Comparison of ENCODE assay signal across 12 cellular contexts in genomic region chr3:8665407-8665896, GRCh38. TPM values are rescaled to one million over a fixed set of nuclear protein-coding genes. Genes with fewer than 3 reads are reported as not detected.
A peak's percentile ranks its signal among the peaks of the same experiment; 100 is the strongest.
DNase-seq lines count a peak whose midpoint lies in the region; ATAC-seq and TF ChIP-seq lines count a peak whose summit lies in the region.
"Had no signal": no experiment of that assay in that cellular context is flagged by ENCODE, and none has a peak within 500 bp of the region (broad histone marks: within the 10 kb centered on the region; RNA-seq: fewer than 3 reads in every experiment).

No MANE protein-coding gene starts in this region.

- H3K36me3 ChIP-seq in OCI-LY1 (ENCODE audit: insufficient read depth, low read length) (peaks cover 7% of the 10 kb centered on the region; the same call in 1 of the 2 replicates), left lung (no peaks in the 10 kb centered on the region), smooth muscle cell (ENCODE audit: low read depth) (no peaks in the 10 kb centered on the region)
- H3K36me3 ChIP-seq: neural progenitor cell had no signal

- H3K4me3 ChIP-seq in OCI-LY1 (ENCODE audit: low read depth, low read length, poor library complexity, severe bottlenecking) (no peak overlapping the region), left lung (no peak overlapping the region), smooth muscle cell (no peak overlapping the region)
- H3K4me3 ChIP-seq: neural progenitor cell had no signal

- 79% methylated on average over 4 of the region's 4 CpGs for WGBS in smooth muscle cell (ENCODE audit: low lambda C conversion rate)

- POLR2A ChIA-PET in WTC11 (lab: Charles Lee), result no interaction called here

- intact Hi-C loops in left lung (cut with DNase I), result no loop called here

- no peak overlapping the region for H3K4me3 Mint-ChIP-seq in WTC11
- H3K4me3 Mint-ChIP-seq: CD4-positive, alpha-beta T cell; neural progenitor cell; T-cell had no signal

- TF ChIP-seq CTCF in OCI-LY1 (IDR thresholded peaks at IDR 0.05; ENCODE audit: low read length), result no peak
- TF ChIP-seq CTCF in left lung (IDR thresholded peaks at IDR 0.05), result no peak
- no peak for TF ChIP-seq CTCF in WTC11 (IDR thresholded peaks at IDR 0.05)
- no peak for TF ChIP-seq CTCF in smooth muscle cell (IDR thresholded peaks at IDR 0.05; ENCODE audit: borderline replicate concordance, insufficient read depth, poor library complexity, severe bottlenecking)

- H3K4me1 ChIP-seq in OCI-LY1 (ENCODE audit: insufficient read depth, low read length, severe bottlenecking) (peaks cover 37% of the 10 kb centered on the region), left lung (no peaks in the 10 kb centered on the region), smooth muscle cell (ENCODE audit: low read depth) (no peaks in the 10 kb centered on the region)
- H3K4me1 ChIP-seq: neural progenitor cell had no signal

- peaks cover 45% of the 10 kb centered on the region for H3K27me3 Mint-ChIP-seq in WTC11 (ENCODE audit: low read depth)

- H3K9ac ChIP-seq in OCI-LY1 (ENCODE audit: low read length), result peak overlapping the region; percentile 23; the same call in 1 of the 2 replicates
- H3K9ac ChIP-seq in smooth muscle cell (ENCODE audit: low read depth), result no peak overlapping the region
- H3K9ac ChIP-seq: neural progenitor cell had no signal

- peak overlapping the region; percentile 25 for H3K27ac ChIP-seq in OCI-LY1 (ENCODE audit: low read depth, low read length, poor library complexity, severe bottlenecking)
- no peak overlapping the region for H3K27ac ChIP-seq in left lung
- no peak overlapping the region for H3K27ac ChIP-seq in smooth muscle cell (ENCODE audit: low read depth)
- H3K27ac ChIP-seq: epithelial cell of prostate, neural progenitor cell had no signal

- H3K9me3 ChIP-seq in OCI-LY1 (ENCODE audit: low read length) (peaks cover 5% of the 10 kb centered on the region; the same call in 1 of the 2 replicates), left lung (no peaks in the 10 kb centered on the region), smooth muscle cell (replicated peaks; ENCODE audit: low read depth) (no peaks in the 10 kb centered on the region)

- H3K9me2 ChIP-seq in OCI-LY1 (ENCODE audit: low read depth, low read length), result no peaks in the 10 kb centered on the region

- H3F3A ChIP-seq in OCI-LY1 (ENCODE audit: insufficient read depth, low read length) (no peaks in the 10 kb centered on the region), smooth muscle cell (ENCODE audit: low read depth) (no peaks in the 10 kb centered on the region)

- CTCF ChIA-PET in WTC11 (lab: Charles Lee), result no interaction called here

- ATAC-seq in GM18498 (IDR thresholded peaks at IDR 0.05; ENCODE audit: unreplicated experiment) (peak; percentile 74), GM21367 (IDR thresholded peaks at IDR 0.05; ENCODE audit: unreplicated experiment) (peak; percentile 64), HG03108 (IDR thresholded peaks at IDR 0.05; ENCODE audit: unreplicated experiment) (peak; percentile 44), GM21528 (IDR thresholded peaks at IDR 0.05; ENCODE audit: low FRiP score, unreplicated experiment) (no peak), left lung (no peak), WTC11 (no peak)
- ATAC-seq: T-cell had no signal

- H3K9me3 Mint-ChIP-seq in WTC11, result no peaks in the 10 kb centered on the region
- H3K9me3 Mint-ChIP-seq: CD4-positive, alpha-beta T cell; neural progenitor cell had no signal

- H3K4me1 Mint-ChIP-seq in WTC11, result peaks cover 9% of the 10 kb centered on the region
- H3K4me1 Mint-ChIP-seq: T-cell had no signal

- H2AFZ ChIP-seq in OCI-LY1 (ENCODE audit: low read length) (no peak overlapping the region), smooth muscle cell (ENCODE audit: low read depth) (no peak overlapping the region)
- H2AFZ ChIP-seq: neural progenitor cell had no signal

- no peaks in the 10 kb centered on the region for H3K79me2 ChIP-seq in OCI-LY1 (ENCODE audit: insufficient read depth, low read length)
- no peaks in the 10 kb centered on the region for H3K79me2 ChIP-seq in smooth muscle cell (ENCODE audit: low read depth)

- DNase-seq in left lung, result no peak
- no peak for DNase-seq in WTC11 (ENCODE audit: low spot score)
- no peak for DNase-seq in smooth muscle cell (lab: John Stamatoyannopoulos, UW; ENCODE audit: unreplicated experiment)
- DNase-seq: CD4-positive, alpha-beta T cell; T-cell had no signal

- H3K27me3 ChIP-seq in OCI-LY1 (ENCODE audit: insufficient read depth, low read length) (no peaks in the 10 kb centered on the region), left lung (no peaks in the 10 kb centered on the region), smooth muscle cell (ENCODE audit: low read depth) (peaks cover 3% of the 10 kb centered on the region)

- H3K27ac Mint-ChIP-seq in WTC11, result no peak overlapping the region
- H3K27ac Mint-ChIP-seq: CD4-positive, alpha-beta T cell; neural progenitor cell; T-cell had no signal

- H4K20me1 ChIP-seq in OCI-LY1 (ENCODE audit: insufficient read depth, low read length) (no peaks in the 10 kb centered on the region), smooth muscle cell (ENCODE audit: low read depth) (no peaks in the 10 kb centered on the region)

- H3K4me2 ChIP-seq in OCI-LY1 (ENCODE audit: low read length), result peak overlapping the region; percentile 29
- no peak overlapping the region for H3K4me2 ChIP-seq in smooth muscle cell
- H3K4me2 ChIP-seq: neural progenitor cell had no signal

- H3K36me3 Mint-ChIP-seq in WTC11, result no peaks in the 10 kb centered on the region
- H3K36me3 Mint-ChIP-seq: neural progenitor cell, T-cell had no signal

TF ChIP-seq in WTC11, 78 proteins besides CTCF, POLR2A, EP300 and RAD21 (continues in another document):
- TF ChIP-seq SMAD3 (CRISPR knock-in tag; IDR thresholded peaks at IDR 0.05; ENCODE audit: borderline replicate concordance), result no peak
- no peak for TF ChIP-seq TP53 (CRISPR knock-in tag; IDR thresholded peaks at IDR 0.05)
- TF ChIP-seq ZNF512 (CRISPR knock-in tag; IDR thresholded peaks at IDR 0.05; ENCODE audit: borderline replicate concordance), result no peak
- TF ChIP-seq NFYB (CRISPR knock-in tag; conservative IDR thresholded peaks at IDR 0.05; ENCODE audit: low read depth), result no peak
- TF ChIP-seq PRDM15 (CRISPR knock-in tag; IDR thresholded peaks at IDR 0.05), result no peak
- no peak for TF ChIP-seq TEAD4 (CRISPR knock-in tag; IDR thresholded peaks at IDR 0.05)
- TF ChIP-seq ATF1 (CRISPR knock-in tag; IDR thresholded peaks at IDR 0.05), result no peak
- no peak for TF ChIP-seq ZNF396 (CRISPR knock-in tag; IDR thresholded peaks at IDR 0.05; ENCODE audit: borderline replicate concordance)
- no peak for TF ChIP-seq CREM (CRISPR knock-in tag; IDR thresholded peaks at IDR 0.05)
- TF ChIP-seq, protein P1, sequence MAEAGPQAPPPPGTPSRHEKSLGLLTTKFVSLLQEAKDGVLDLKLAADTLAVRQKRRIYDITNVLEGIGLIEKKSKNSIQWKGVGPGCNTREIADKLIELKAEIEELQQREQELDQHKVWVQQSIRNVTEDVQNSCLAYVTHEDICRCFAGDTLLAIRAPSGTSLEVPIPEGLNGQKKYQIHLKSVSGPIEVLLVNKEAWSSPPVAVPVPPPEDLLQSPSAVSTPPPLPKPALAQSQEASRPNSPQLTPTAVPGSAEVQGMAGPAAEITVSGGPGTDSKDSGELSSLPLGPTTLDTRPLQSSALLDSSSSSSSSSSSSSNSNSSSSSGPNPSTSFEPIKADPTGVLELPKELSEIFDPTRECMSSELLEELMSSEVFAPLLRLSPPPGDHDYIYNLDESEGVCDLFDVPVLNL (CRISPR knock-in tag; IDR thresholded peaks at IDR 0.05; ENCODE audit: borderline replicate concordance, low read depth), result no peak
- TF ChIP-seq ESRRA (CRISPR knock-in tag; IDR thresholded peaks at IDR 0.05; ENCODE audit: borderline replicate concordance), result no peak
- no peak for TF ChIP-seq FOXK1 (CRISPR knock-in tag; IDR thresholded peaks at IDR 0.05)

RNA-seq across cellular contexts. Expression of gene SSUH2, which starts 20.9 kb away (rescaled TPM):
- under 1 TPM; 0.29 to 0.39 TPM for total RNA-seq in left lung
- total RNA-seq in WTC11 (2021), result 0.44 to 0.94 TPM (median 0.57 TPM) in 3 replicates
- total RNA-seq in smooth muscle cell, result 0.09 TPM in 1 of 2 replicates, not detected in the other
- not detected in 2 replicates for polyA plus RNA-seq in smooth muscle cell
- total RNA-seq: CD4-positive, alpha-beta T cell had no signal

Comparison
In these comparisons a context has a peak if more than half of its experiments do, and no peak if none do; other contexts are left out.
1. ATAC-seq: peak in GM18498 (single experiment), GM21367 (single experiment) and HG03108 (single experiment); none in GM21528 (single experiment), left lung (single experiment) and WTC11 (single experiment).